In the genomic region with DNA sequence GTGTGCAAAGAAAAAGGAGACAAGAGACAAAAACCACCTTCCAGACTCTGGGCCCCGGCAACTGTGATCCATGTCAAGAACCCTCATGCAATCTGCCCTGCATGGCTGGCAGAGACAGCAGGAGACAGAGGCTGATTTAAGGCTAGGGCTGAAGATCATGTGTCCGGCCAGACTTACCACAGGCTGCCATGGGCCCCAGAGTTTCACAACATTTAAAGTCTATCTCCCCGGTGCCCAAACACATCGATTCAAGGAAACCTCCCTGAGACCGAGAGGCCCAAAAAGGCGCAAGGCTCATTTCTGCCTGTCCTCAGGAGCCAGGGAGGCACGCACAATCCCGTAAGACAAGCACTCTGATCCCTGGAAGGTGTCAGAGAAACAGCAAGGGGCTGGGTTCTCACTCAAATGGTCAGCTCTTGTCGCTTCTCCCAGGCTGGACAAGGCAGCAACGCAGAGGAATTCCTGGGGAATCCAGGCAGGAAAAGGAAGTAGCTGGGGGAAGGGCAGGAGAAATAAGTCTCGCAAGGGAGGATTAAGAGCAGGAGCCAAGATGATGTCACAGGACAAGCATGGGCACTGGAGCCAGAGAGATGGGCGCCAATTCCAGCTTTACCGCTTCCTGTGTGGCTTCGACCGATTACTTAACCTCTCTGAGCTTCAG, we compare ENCODE assay signal across 8 cellular contexts.
A peak's percentile ranks its signal among the peaks of the same experiment; 100 is the strongest.
DNase-seq lines count a peak whose midpoint lies in the region; ATAC-seq and TF ChIP-seq lines count a peak whose summit lies in the region.

No MANE protein-coding gene starts in this region.

- H3K27ac ChIP-seq in effector memory CD4-positive, alpha-beta T cell (ENCODE audit: insufficient read depth, low read length, poor library complexity, severe bottlenecking) = no peak overlapping the region

- H3K4me1 ChIP-seq in effector memory CD4-positive, alpha-beta T cell (ENCODE audit: control insufficient read depth, insufficient read depth, low read length, poor library complexity, severe bottlenecking) = peaks cover 5% of the 10 kb centered on the region

- no peaks in the 10 kb centered on the region for H3K27me3 ChIP-seq in effector memory CD4-positive, alpha-beta T cell (replicated peaks; ENCODE audit: control insufficient read depth, insufficient read depth, low read length, poor library complexity, severe bottlenecking)

- H3K4me3 ChIP-seq in WI38 (ENCODE audit: low read depth, low read length) = peak overlapping the region; percentile 62
- H3K4me3 ChIP-seq in effector memory CD4-positive, alpha-beta T cell (ENCODE audit: insufficient read depth, low read depth, low read length, poor library complexity, severe bottlenecking) = no peak overlapping the region

- intact Hi-C loops in cardiac septum (cut with DNase I) (loop anchor here (2.0 kb wide), 1 partner anchor 71 kb away; the partner anchor contains the start of gene SSBP3), sciatic nerve (cut with DNase I) (loop anchor here (1.0 to 10.0 kb wide), 2 partner anchors 45 to 49 kb away; no protein-coding TSS in a partner anchor)

- DNase-seq in H4 (ENCODE audit: low spot score) (peak; percentile 98), cardiac septum (ENCODE audit: low spot score) (peak; percentile 83), sciatic nerve (ENCODE audit: low spot score) (peak; percentile 81), iPS-NIHi11 (ENCODE audit: low spot score) (no peak)
- no peak for DNase-seq in effector memory CD4-positive, alpha-beta T cell

- TF ChIP-seq CTCF in WI38 (IDR thresholded peaks at IDR 0.05; ENCODE audit: low read depth, low read length) = no peak

- ATAC-seq in sciatic nerve (peak; percentile 91), HG03095 (IDR thresholded peaks at IDR 0.05; ENCODE audit: unreplicated experiment) (no peak), HG03045 (IDR thresholded peaks at IDR 0.05; ENCODE audit: unreplicated experiment) (no peak)

- H3K9me3 ChIP-seq in effector memory CD4-positive, alpha-beta T cell (ENCODE audit: control insufficient read depth, low read length) = no peaks in the 10 kb centered on the region

- H3K36me3 ChIP-seq in effector memory CD4-positive, alpha-beta T cell (ENCODE audit: control insufficient read depth, insufficient read depth, low read length) = no peaks in the 10 kb centered on the region

Comparison
In these comparisons a context has a peak if more than half of its experiments do, and no peak if none do; other contexts are left out.
1. DNase-seq: peak in H4 (single experiment), cardiac septum (single experiment) and sciatic nerve (single experiment); none in iPS-NIHi11 (single experiment) and effector memory CD4-positive, alpha-beta T cell (0 of 3).